8 cellular contexts compared by ENCODE assay signal in the genomic region with DNA sequence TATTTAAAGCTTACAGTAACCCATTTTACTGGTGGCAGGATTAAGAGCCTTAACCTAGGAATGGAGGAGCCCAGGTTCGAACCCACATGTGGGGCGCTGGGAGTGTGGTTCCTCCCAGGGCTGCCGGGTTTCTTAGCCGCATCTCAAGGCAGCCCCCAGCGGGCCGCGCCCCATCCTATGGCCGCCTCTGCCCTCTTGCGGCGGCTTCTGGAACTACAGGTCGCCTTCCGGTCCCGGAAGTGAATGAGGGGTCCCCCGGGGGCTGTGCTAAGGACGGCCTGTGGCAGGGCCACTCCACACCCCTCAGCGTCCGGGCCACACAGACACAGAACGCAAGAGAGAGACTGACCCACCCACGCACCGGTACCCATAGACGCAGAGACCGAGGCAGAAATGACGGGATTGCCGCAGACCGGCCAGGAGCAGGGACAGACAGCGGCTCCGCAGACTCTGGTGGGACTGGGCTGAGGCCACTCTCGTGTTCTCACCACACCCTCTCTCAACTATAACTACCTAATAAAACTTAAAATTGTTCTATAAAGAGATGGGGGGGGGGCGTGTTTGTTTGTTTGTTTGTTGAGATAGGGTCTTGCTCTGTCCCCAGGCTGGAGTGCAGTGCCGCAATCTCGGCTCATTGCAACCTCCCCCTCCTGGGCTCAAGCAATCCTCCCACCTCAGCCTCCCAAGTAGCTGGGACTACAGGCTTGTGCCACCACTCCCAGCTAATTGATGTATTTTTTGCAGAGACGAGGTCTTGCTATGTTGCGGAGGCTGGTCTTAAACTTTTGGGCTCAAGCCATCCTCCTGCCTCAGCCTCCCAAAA. TPM values are rescaled to one million over a fixed set of nuclear protein-coding genes. Genes with fewer than 3 reads are reported as not detected.
DNase-seq lines count a peak whose midpoint lies in the region; ATAC-seq and TF ChIP-seq lines count a peak whose summit lies in the region.
"Not testable (repeated sequence)": the region's sequence is repeated elsewhere in the genome, so short reads cannot be mapped to it uniquely, and the experiment has no call there.

No MANE protein-coding gene starts in this region.

- in situ Hi-C loops in IMR-90 (cut with MboI; ENCODE audit: low sequenced_read_pairs), result not testable (repeated sequence)

- peak overlapping the region; percentile 44 for H3K4me3 ChIP-seq in BJ (ENCODE audit: low read depth, low read length)
- H3K4me3 ChIP-seq in IMR-90 (ENCODE audit: insufficient read depth, low read depth, low read length), result peak overlapping the region; percentile 76
- peak overlapping the region in 36 of 59 donors; percentile 28 to 61 (median 46) for H3K4me3 ChIP-seq in dorsolateral prefrontal cortex
- H3K4me3 ChIP-seq in lower leg skin (ENCODE audit: low read depth, poor library complexity, severe bottlenecking), result not testable (repeated sequence)
- H3K4me3 ChIP-seq in skeletal muscle satellite cell (ENCODE audit: low read length), result peak overlapping the region; percentile 59

- not testable (repeated sequence) for H3K27me3 ChIP-seq in BJ (ENCODE audit: control insufficient read depth, insufficient read depth, low read length); IMR-90 (ENCODE audit: control insufficient read depth, insufficient read depth, low read length); dorsolateral prefrontal cortex; skeletal muscle satellite cell (ENCODE audit: control insufficient read depth, insufficient read depth, low read length)

- peak overlapping the region; percentile 68 for H3K14ac ChIP-seq in IMR-90 (replicated peaks; ENCODE audit: low read depth, low read length)

- not testable (repeated sequence) for TF ChIP-seq RAD21 in IMR-90 (IDR thresholded peaks at IDR 0.05; ENCODE audit: low read length)

- peak overlapping the region; percentile 60 for H2BK5ac ChIP-seq in IMR-90 (ENCODE audit: low read depth, low read length, poor library complexity, severe bottlenecking)

- not testable (repeated sequence) for H3K9me1 ChIP-seq in IMR-90 (ENCODE audit: insufficient read depth, low read length)

- dilution Hi-C loops in IMR-90 (cut with HindIII; ENCODE audit: low sequenced_read_pairs, unreplicated experiment), result not testable (repeated sequence)

- not testable (repeated sequence) for H3K27ac Mint-ChIP-seq in activated CD8-positive, alpha-beta T cell treated with anti-CD3 and anti-CD28 coated beads, Interleukin-2, amount 10 ng/mL, durations not matched to agents 7 days and 5 days

- H3K4me2 ChIP-seq in IMR-90 (ENCODE audit: low read depth, low read length) (peak overlapping the region; percentile 83), skeletal muscle satellite cell (ENCODE audit: low read length) (peak overlapping the region; percentile 64)

- ATAC-seq in GM19324 (IDR thresholded peaks at IDR 0.05; ENCODE audit: low FRiP score, unreplicated experiment) (peak; percentile 87), HG02623 (IDR thresholded peaks at IDR 0.05; ENCODE audit: unreplicated experiment) (peak; percentile 82), IMR-90 (ENCODE audit: low read depth) (peak; percentile 99)
- ATAC-seq in activated CD8-positive, alpha-beta T cell treated with anti-CD3 and anti-CD28 coated beads, Interleukin-2, amount 10 ng/mL, durations not matched to agents 7 days and 5 days, result peak; percentile 99

- not testable (repeated sequence) for H3K4me3 Mint-ChIP-seq in activated CD8-positive, alpha-beta T cell treated with anti-CD3 and anti-CD28 coated beads, Interleukin-2, amount 10 ng/mL, durations not matched to agents 7 days and 5 days

- peak overlapping the region; percentile 69; the same call in 1 of the 2 replicates for H3K18ac ChIP-seq in IMR-90 (ENCODE audit: low read depth, low read length)

- not testable (repeated sequence) for H2AK9ac ChIP-seq in IMR-90 (replicated peaks; ENCODE audit: low read depth, low read length, poor library complexity)

- H3K36me3 ChIP-seq in BJ (ENCODE audit: control insufficient read depth, insufficient read depth, low read length); IMR-90 (ENCODE audit: control insufficient read depth, insufficient read depth, low read length); skeletal muscle satellite cell (ENCODE audit: insufficient read depth, low read length): not testable (repeated sequence)

- not testable (repeated sequence) for H3K9me3 Mint-ChIP-seq in activated CD8-positive, alpha-beta T cell treated with anti-CD3 and anti-CD28 coated beads, Interleukin-2, amount 10 ng/mL, durations not matched to agents 7 days and 5 days (ENCODE audit: insufficient read depth)

- intact Hi-C loops in IMR-90 (cut with micrococcal nuclease); dorsolateral prefrontal cortex (cut with DNase I); lower leg skin (cut with DNase I; ENCODE audit: low total_unique reads): not testable (repeated sequence)

- BruUV-seq in IMR-90 (replicated peaks; lab: Mats Ljungman, UMichigan), result not testable (repeated sequence)

- not testable (repeated sequence) for H2AFZ ChIP-seq in IMR-90 (replicated peaks; ENCODE audit: low read length, poor library complexity)

- not testable (repeated sequence) for H3K9me3 ChIP-seq in IMR-90 (ENCODE audit: control insufficient read depth, insufficient read depth, low read length); skeletal muscle satellite cell (replicated peaks; ENCODE audit: low read length)

- H2BK20ac ChIP-seq in IMR-90 (ENCODE audit: low read depth, low read length), result not testable (repeated sequence)

- peak overlapping the region; percentile 98 for H4K5ac ChIP-seq in IMR-90 (ENCODE audit: low read depth, low read length)

- H3K9ac ChIP-seq in IMR-90 (ENCODE audit: low read depth, low read length) (peak overlapping the region; percentile 87), skeletal muscle satellite cell (ENCODE audit: low read depth, low read length) (peak overlapping the region; percentile 47)

- H4K20me1 ChIP-seq in IMR-90 (ENCODE audit: insufficient read depth, low read length), result not testable (repeated sequence)

- H2BK15ac ChIP-seq in IMR-90 (ENCODE audit: low read depth, low read length), result not testable (repeated sequence)

- not testable (repeated sequence) for H3K27me3 Mint-ChIP-seq in activated CD8-positive, alpha-beta T cell treated with anti-CD3 and anti-CD28 coated beads, Interleukin-2, amount 10 ng/mL, durations not matched to agents 7 days and 5 days (ENCODE audit: low read depth)

- peak overlapping the region; percentile 72; the same call in 1 of the 2 replicates for H4K91ac ChIP-seq in IMR-90 (ENCODE audit: insufficient read depth, low read depth, low read length)

- H3K4me1 Mint-ChIP-seq in activated CD8-positive, alpha-beta T cell treated with anti-CD3 and anti-CD28 coated beads, Interleukin-2, amount 10 ng/mL, durations not matched to agents 7 days and 5 days (ENCODE audit: low read depth), result not testable (repeated sequence)

- POLR2A ChIA-PET in BJ (lab: Charles Lee); IMR-90 (lab: Charles Lee; ENCODE audit: unreplicated experiment); activated CD8-positive, alpha-beta T cell treated with anti-CD3 and anti-CD28 coated beads, Interleukin-2, amount 10 ng/mL, durations not matched to agents 7 days and 5 days (lab: Charles Lee): not testable (repeated sequence)

- not testable (repeated sequence) for H2AK5ac ChIP-seq in IMR-90 (ENCODE audit: low read depth, low read length)

- H3K4me1 ChIP-seq in IMR-90 (ENCODE audit: control insufficient read depth, insufficient read depth, low read length); skeletal muscle satellite cell (ENCODE audit: control insufficient read depth, insufficient read depth, low read length): not testable (repeated sequence)

- H3K23ac ChIP-seq in IMR-90 (ENCODE audit: low read depth, low read length), result not testable (repeated sequence)

- H2BK120ac ChIP-seq in IMR-90 (ENCODE audit: low read depth, low read length), result peak overlapping the region; percentile 61; the same call in 1 of the 2 replicates

- not testable (repeated sequence) for H3K4ac ChIP-seq in IMR-90 (ENCODE audit: low read depth, low read length)

- TF ChIP-seq POLR2A in IMR-90 (IDR thresholded peaks at IDR 0.05; ENCODE audit: low read depth, low read length); lower leg skin (IDR thresholded peaks at IDR 0.05): not testable (repeated sequence)

- H3K27ac ChIP-seq in IMR-90 (ENCODE audit: insufficient read depth, low read length) (peak overlapping the region; percentile 89), dorsolateral prefrontal cortex (peak overlapping the region in 4 of 59 donors; percentile 45 to 75 (median 70))

- H3K56ac ChIP-seq in IMR-90 (ENCODE audit: extremely low read depth, insufficient read depth, low read length), result not testable (repeated sequence)

- CTCF ChIA-PET in BJ (lab: Yijun Ruan, JAX); IMR-90 (lab: Yijun Ruan, JAX); activated CD8-positive, alpha-beta T cell treated with anti-CD3 and anti-CD28 coated beads, Interleukin-2, amount 10 ng/mL, durations not matched to agents 7 days and 5 days (lab: Charles Lee): not testable (repeated sequence)

- not testable (repeated sequence) for H3K36me3 Mint-ChIP-seq in activated CD8-positive, alpha-beta T cell treated with anti-CD3 and anti-CD28 coated beads, Interleukin-2, amount 10 ng/mL, durations not matched to agents 7 days and 5 days (ENCODE audit: low read depth)

- DNase-seq in BJ (ENCODE audit: low read depth); IMR-90: not testable (repeated sequence)
- DNase-seq in activated CD8-positive, alpha-beta T cell treated with anti-CD3 and anti-CD28 coated beads, Interleukin-2, amount 10 ng/mL, durations not matched to agents 7 days and 5 days, result peak; percentile 20
- DNase-seq in dorsolateral prefrontal cortex (peak in 7 of 10 donors; percentile 0 to 41 (median 22)), lower leg skin (ENCODE audit: low spot score in 2 of 2) (peak; percentile 12 to 78)

- peak overlapping the region; percentile 97 to 98 for H4K8ac ChIP-seq in IMR-90 (ENCODE audit: low read depth in 2 of 2, low read length in 2 of 2)

- not testable (repeated sequence) for TF ChIP-seq CTCF in BJ (IDR thresholded peaks at IDR 0.05; ENCODE audit: insufficient read depth, low read depth, low read length); IMR-90 (conservative IDR thresholded peaks at IDR 0.05; ENCODE audit: low read depth, low read length); lower leg skin (IDR thresholded peaks at IDR 0.05)
- TF ChIP-seq CTCF in dorsolateral prefrontal cortex (IDR thresholded peaks at IDR 0.05 in 54 of 56, conservative IDR thresholded peaks at IDR 0.05 in 2 of 56; ENCODE audit: low read depth in 1 of 56, partially characterized antibody in 56 of 56), result peak in 3 of 56 donors; percentile 8 to 32 (median 23)

- WGBS in IMR-90 (ENCODE audit: extremely low coverage in 2 of 2, insufficient read length in 1 of 2), 2 experiments, result no CpG with 5 or more reads among the region's 33 CpGs
- no CpG with 5 or more reads among the region's 33 CpGs for WGBS in lower leg skin, 2 donors

- H3K79me1 ChIP-seq in IMR-90 (ENCODE audit: low read depth in 1 of 2, low read length in 2 of 2), result not testable (repeated sequence)

RNA-seq across cellular contexts. Expression of a gene that starts 40.6 kb away (rescaled TPM):
- polyA plus RNA-seq in BJ (2011; rRNA removed) (21.2 and 24.6 TPM in 2 replicates), IMR-90 (2012; rRNA removed) (25.3 and 28.0 TPM in 2 replicates)
- polyA minus RNA-seq in BJ (2011; rRNA and poly(A)+ RNA removed), result 21.4 and 30.0 TPM in 2 replicates
- total RNA-seq in IMR-90 (2012; rRNA removed) (14.9 and 19.4 TPM in 2 replicates), dorsolateral prefrontal cortex (100 to 1,000 TPM in 118 of 120 experiments, 10 to 100 TPM in 2; 94.3 to 278 (median 148) TPM), lower leg skin (100 to 1,000 TPM in 2 of 4 donors, 10 to 100 TPM in 2; 69.4 to 251 (median 96.3) TPM)
- polyA plus RNA-seq in IMR-90 (2012; cell fraction: cytosol; rRNA removed), result 23.7 and 47.8 TPM in 2 replicates
- polyA plus RNA-seq in IMR-90 (2012; cell fraction: nucleus; rRNA removed; ENCODE audit: low replicate concordance), result 84.7 and 99.7 TPM in 2 replicates
- total RNA-seq in activated CD8-positive, alpha-beta T cell treated with anti-CD3 and anti-CD28 coated beads, Interleukin-2, amount 10 ng/mL, durations not matched to agents 7 days and 5 days, result 1 to 10 TPM; 2.8 to 3.1 TPM
- 32.2 and 35.8 TPM in 2 replicates for total RNA-seq in skeletal muscle satellite cell (2012; rRNA removed)
